Comparison of ENCODE assay signal across 28 cellular contexts in genomic region chr5:167577616-167578015, GRCh38.
"Had no signal": no experiment of that assay in that cellular context is flagged by ENCODE, and none has a peak within 500 bp of the region (broad histone marks: within the 10 kb centered on the region; RNA-seq: fewer than 3 reads in every experiment).

No MANE protein-coding gene starts in this region.

- H3K36me3 ChIP-seq: adrenal gland, brain microvascular endothelial cell, SJCRH30 had no signal

- H3K9me3 Mint-ChIP-seq: activated CD4-positive, alpha-beta T cell treated with anti-CD3 and anti-CD28 coated beads, Interleukin-2, amount 10 ng/mL, durations not matched to agents 24 days and 14 days; activated naive CD4-positive, alpha-beta T cell treated with anti-CD3 and anti-CD28 coated beads for 36 hours; activated naive CD4-positive, alpha-beta T cell treated with anti-CD3 and anti-CD28 coated beads, Interleukin-2, amount 50 U/mL, for 72 hours; activated T-cell treated with anti-CD3 and anti-CD28 coated beads, Interleukin-2, amount 50 U/mL, for 4 hours; activated T-helper 1 cell treated with anti-CD3 and anti-CD28 coated beads, Interleukin-12 subunit alpha, Interleukin-12 subunit beta, Interleukin-2, Interleukin-4 antibody, amounts not matched to agents 30 ng/mL and 10 ng/mL and 1 ng/mL, durations not matched to agents 14 hours and 24 hours and 36 hours; T-helper 1 cell treated with Interleukin-12 subunit alpha and Interleukin-12 subunit beta and Interleukin-4 antibody, amounts not matched to agents 30 μg/mL and 1 μg/mL, for 36 hours; T-helper 2 cell treated with Interferon-gamma antibody and Interleukin-4, amounts not matched to agents 5 μg/mL and 100 μg/mL, for 36 hours had no signal

- H3K27ac Mint-ChIP-seq: activated CD4-positive, alpha-beta T cell treated with anti-CD3 and anti-CD28 coated beads, Interleukin-2, amount 10 ng/mL, durations not matched to agents 24 days and 14 days; activated naive CD4-positive, alpha-beta T cell treated with anti-CD3 and anti-CD28 coated beads for 36 hours; activated naive CD4-positive, alpha-beta T cell treated with anti-CD3 and anti-CD28 coated beads, Interleukin-2, amount 50 U/mL, for 72 hours; activated T-helper 1 cell treated with anti-CD3 and anti-CD28 coated beads, Interleukin-12 subunit alpha, Interleukin-12 subunit beta, Interleukin-2, Interleukin-4 antibody, amounts not matched to agents 30 ng/mL and 10 ng/mL and 1 ng/mL, durations not matched to agents 14 hours and 24 hours and 36 hours; T-helper 1 cell treated with Interleukin-12 subunit alpha and Interleukin-12 subunit beta and Interleukin-4 antibody, amounts not matched to agents 30 μg/mL and 1 μg/mL, for 36 hours; T-helper 2 cell treated with Interferon-gamma antibody and Interleukin-4, amounts not matched to agents 5 μg/mL and 100 μg/mL, for 36 hours had no signal

- H3K4me1 ChIP-seq: SJCRH30 had no signal

- H3K4me3 ChIP-seq: adrenal gland, SJCRH30 had no signal

- H3K4me2 ChIP-seq: SK-N-SH had no signal

- H3K9me3 ChIP-seq: adrenal gland, SJCRH30, SK-N-SH had no signal

- H3K4me3 Mint-ChIP-seq: activated CD4-positive, alpha-beta T cell treated with anti-CD3 and anti-CD28 coated beads, Interleukin-2, amount 10 ng/mL, durations not matched to agents 24 days and 14 days; activated naive CD4-positive, alpha-beta T cell treated with anti-CD3 and anti-CD28 coated beads for 36 hours; activated T-cell treated with anti-CD3 and anti-CD28 coated beads, Interleukin-2, amount 50 U/mL, for 4 hours; activated T-helper 1 cell treated with anti-CD3 and anti-CD28 coated beads, Interleukin-12 subunit alpha, Interleukin-12 subunit beta, Interleukin-2, Interleukin-4 antibody, amounts not matched to agents 30 ng/mL and 10 ng/mL and 1 ng/mL, durations not matched to agents 14 hours and 24 hours and 36 hours; T-helper 1 cell treated with Interleukin-12 subunit alpha and Interleukin-12 subunit beta and Interleukin-4 antibody, amounts not matched to agents 30 μg/mL and 1 μg/mL, for 36 hours; T-helper 2 cell treated with Interferon-gamma antibody and Interleukin-4, amounts not matched to agents 5 μg/mL and 100 μg/mL, for 36 hours had no signal

- H3K9ac ChIP-seq: SK-N-SH had no signal

- H3K36me3 Mint-ChIP-seq: activated naive CD4-positive, alpha-beta T cell treated with anti-CD3 and anti-CD28 coated beads, Interleukin-2, amount 50 U/mL, for 72 hours had no signal

- DNase-seq: activated CD4-positive, alpha-beta T cell treated with anti-CD3 and anti-CD28 coated beads, Interleukin-2, amount 10 ng/mL, durations not matched to agents 24 days and 14 days; activated CD4-positive, alpha-beta T cell treated with anti-CD3 and anti-CD28 coated beads, Interleukin-2, amount 50 U/mL, for 4 hours; activated CD8-positive, alpha-beta memory T cell treated with anti-CD3 and anti-CD28 coated beads, Interleukin-2, amount 50 U/mL, for 4 hours; activated gamma-delta T cell treated with Interleukin-2 at 50 U/mL for 16 hours; activated naive CD4-positive, alpha-beta T cell treated with anti-CD3 and anti-CD28 coated beads for 36 hours; activated T-cell treated with anti-CD3 and anti-CD28 coated beads for 4 hours; activated T-cell treated with anti-CD3 and anti-CD28 coated beads, Interleukin-2, amount 50 U/mL, for 4 hours; adrenal gland; brain microvascular endothelial cell; central memory CD4-positive, alpha-beta T cell; Kasumi-1; MM.1S; MV-4-11; NCI-H1092; NCI-H1417; NCI-H146; NCI-H187; NCI-H2029 treated with DMSO at 0.1 percent for 48 hours; NCI-H226; NCI-H524 treated with DMSO at 0.1 percent for 48 hours; SHP77; SJCRH30; SK-N-SH had no signal

- H3K4me1 Mint-ChIP-seq: activated CD4-positive, alpha-beta T cell treated with anti-CD3 and anti-CD28 coated beads, Interleukin-2, amount 10 ng/mL, durations not matched to agents 24 days and 14 days had no signal

- H3K27ac ChIP-seq: adrenal gland, brain microvascular endothelial cell, SJCRH30 had no signal

- ATAC-seq: activated naive CD4-positive, alpha-beta T cell treated with anti-CD3 and anti-CD28 coated beads, Interleukin-2, amount 50 U/mL, for 72 hours; activated T-cell treated with anti-CD3 and anti-CD28 coated beads, Interleukin-2, amount 50 U/mL, for 4 hours; Panc1 had no signal
